8 cellular contexts compared by ENCODE assay signal in the genomic region with DNA sequence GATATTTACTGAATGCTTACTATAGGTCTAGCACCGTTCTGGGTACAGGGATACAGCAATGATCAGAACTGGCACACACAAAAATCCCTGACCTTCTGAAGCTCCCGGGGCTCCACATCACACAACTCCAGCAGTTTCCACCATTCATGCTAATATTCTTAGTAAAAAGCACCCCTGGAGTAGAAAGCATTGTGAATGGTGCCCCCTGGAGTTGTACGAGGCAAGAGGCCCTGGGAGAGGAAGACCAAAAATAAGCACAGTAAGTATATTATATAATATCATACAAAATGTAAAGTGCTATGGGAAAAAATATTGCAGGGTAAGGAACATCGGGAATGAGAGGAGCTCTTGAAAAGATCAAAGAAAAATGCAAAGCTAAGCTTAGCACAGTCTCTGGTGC. TPM values are rescaled to one million over a fixed set of nuclear protein-coding genes. Genes with fewer than 3 reads are reported as not detected.
DNase-seq lines count a peak whose midpoint lies in the region; ATAC-seq and TF ChIP-seq lines count a peak whose summit lies in the region.

No MANE protein-coding gene starts in this region.

- DNase-seq in Ammon's horn (ENCODE audit: low spot score), result peak; percentile 40
- DNase-seq in HEK293T (ENCODE audit: extremely low spot score), result no peak
- no peak for DNase-seq in brain microvascular endothelial cell
- peak in 1 of 10 donors; percentile 1 for DNase-seq in naive thymus-derived CD8-positive, alpha-beta T cell
- DNase-seq in HK-2 (ENCODE audit: unreplicated experiment), result no peak
- no peak for DNase-seq in COLO829 (ENCODE audit: low spot score)

- H3K27me3 ChIP-seq in brain microvascular endothelial cell (replicated peaks), result peaks cover 7% of the 10 kb centered on the region

- peak overlapping the region in 4 of 10 donors; percentile 52 to 90 (median 70) for H3K27ac Mint-ChIP-seq in naive thymus-derived CD8-positive, alpha-beta T cell
- H3K27ac Mint-ChIP-seq in stimulated activated memory B cell treated with anti-CD40 and anti-IgM and Interleukin-4, amounts not matched to agents 10 μg/mL and 1 μg/mL and 100 μg/mL, for 72 hours, result no peak overlapping the region

- H3K4me1 Mint-ChIP-seq in naive thymus-derived CD8-positive, alpha-beta T cell, result peaks cover 10 to 22% (median 20%) of the 10 kb centered on the region in 4 donors
- peaks cover 22% of the 10 kb centered on the region for H3K4me1 Mint-ChIP-seq in stimulated activated memory B cell treated with anti-CD40 and anti-IgM and Interleukin-4, amounts not matched to agents 10 μg/mL and 1 μg/mL and 100 μg/mL, for 72 hours

- H3K27ac ChIP-seq in brain microvascular endothelial cell, result no peak overlapping the region

- no peaks in the 10 kb centered on the region for H3K36me3 ChIP-seq in brain microvascular endothelial cell (replicated peaks)

- H3K9me3 Mint-ChIP-seq in naive thymus-derived CD8-positive, alpha-beta T cell, result no peaks in the 10 kb centered on the region
- no peaks in the 10 kb centered on the region for H3K9me3 Mint-ChIP-seq in stimulated activated memory B cell treated with anti-CD40 and anti-IgM and Interleukin-4, amounts not matched to agents 10 μg/mL and 1 μg/mL and 100 μg/mL, for 72 hours

- peak overlapping the region; percentile 30 to 94 (median 85) for H3K4me3 Mint-ChIP-seq in naive thymus-derived CD8-positive, alpha-beta T cell
- no peak overlapping the region for H3K4me3 Mint-ChIP-seq in stimulated activated memory B cell treated with anti-CD40 and anti-IgM and Interleukin-4, amounts not matched to agents 10 μg/mL and 1 μg/mL and 100 μg/mL, for 72 hours

- peaks cover 0 to 6% (median 0%) of the 10 kb centered on the region in 5 donors for H3K27me3 Mint-ChIP-seq in naive thymus-derived CD8-positive, alpha-beta T cell
- H3K27me3 Mint-ChIP-seq in stimulated activated memory B cell treated with anti-CD40 and anti-IgM and Interleukin-4, amounts not matched to agents 10 μg/mL and 1 μg/mL and 100 μg/mL, for 72 hours, result peaks cover 25% of the 10 kb centered on the region

- in situ Hi-C loops in brain microvascular endothelial cell (cut with HindIII; ENCODE audit: low pct_ligation_motif_present, low sequenced_read_pairs), result no loop called here

- CTCF ChIA-PET in HEK293T (lab: Yijun Ruan, JAX), result interaction anchor here (0.6 to 1.9 kb wide), 3 partner anchors 52 to 262 kb away, joined by 4 to 5 read pairs (median 4); no protein-coding TSS in a partner anchor

- peak; percentile 25 for TF ChIP-seq CTCF in brain microvascular endothelial cell (IDR thresholded peaks at IDR 0.05; ENCODE audit: low read depth, low read length, missing control alignments)

- ATAC-seq in naive thymus-derived CD8-positive, alpha-beta T cell, result no peak
- no peak for ATAC-seq in stimulated activated memory B cell treated with anti-CD40 and anti-IgM and Interleukin-4, amounts not matched to agents 10 μg/mL and 1 μg/mL and 100 μg/mL, for 72 hours
- no peak for ATAC-seq in GM21723 (IDR thresholded peaks at IDR 0.05; ENCODE audit: unreplicated experiment)

- POLR2A ChIA-PET in HEK293T (lab: Yijun Ruan, JAX), result no interaction called here
- POLR2A ChIA-PET in naive thymus-derived CD8-positive, alpha-beta T cell (lab: Charles Lee), result no interaction called here

- H3K36me3 Mint-ChIP-seq in naive thymus-derived CD8-positive, alpha-beta T cell, result no peaks in the 10 kb centered on the region
- no peaks in the 10 kb centered on the region for H3K36me3 Mint-ChIP-seq in stimulated activated memory B cell treated with anti-CD40 and anti-IgM and Interleukin-4, amounts not matched to agents 10 μg/mL and 1 μg/mL and 100 μg/mL, for 72 hours

- no peak overlapping the region for H3K4me3 ChIP-seq in brain microvascular endothelial cell (ENCODE audit: low read depth, low read length)

TF ChIP-seq in HEK293T, 16 proteins besides CTCF, POLR2A, EP300 and RAD21:
- TF ChIP-seq ZNF384 (IDR thresholded peaks at IDR 0.05) (no peak), FOXK2 (IDR thresholded peaks at IDR 0.05) (no peak), NFRKB (IDR thresholded peaks at IDR 0.05) (no peak), FOXM1 (IDR thresholded peaks at IDR 0.05; ENCODE audit: borderline replicate concordance) (no peak), LEF1 (IDR thresholded peaks at IDR 0.05; ENCODE audit: borderline replicate concordance) (0 out of 2 replicates have a peak, but pooled peaks have one; percentile 50)
TF ChIP-seq in HEK293T: peak in this region for 1.

RNA-seq across cellular contexts. Expression of a gene that starts 0.8 kb away (rescaled TPM):
- 1 to 10 TPM; 1.8 to 2.4 TPM for total RNA-seq in naive thymus-derived CD8-positive, alpha-beta T cell
- 1 to 10 TPM in 2 of 3 donors, under 1 TPM in 1; 0.73 to 2.5 (median 1.1) TPM for polyA plus RNA-seq in naive thymus-derived CD8-positive, alpha-beta T cell
